16 cellular contexts compared by ENCODE assay signal in genomic region chr13:98775844-98776598, GRCh38. TPM values are rescaled to one million over a fixed set of nuclear protein-coding genes. Genes with fewer than 3 reads are reported as not detected.
A peak's percentile ranks its signal among the peaks of the same experiment; 100 is the strongest.
DNase-seq lines count a peak whose midpoint lies in the region; FAIRE-seq and TF ChIP-seq lines count a peak whose summit lies in the region.
"Had no signal": no experiment of that assay in that cellular context is flagged by ENCODE, and none has a peak within 500 bp of the region (broad histone marks: within the 10 kb centered on the region; RNA-seq: fewer than 3 reads in every experiment).

No MANE protein-coding gene starts in this region.

- H3K4me2 ChIP-seq in osteoblast (ENCODE audit: insufficient read depth, low read length) = peak overlapping the region; percentile 43

- no peak overlapping the region for H3K27ac Mint-ChIP-seq in glutamatergic neuron (ENCODE audit: unreplicated experiment)
- H3K27ac Mint-ChIP-seq in activated CD4-positive, alpha-beta memory T cell treated with anti-CD3 and anti-CD28 coated beads, Interleukin-2, amount 10 ng/mL, durations not matched to agents 7 days and 5 days = no peak overlapping the region
- H3K27ac Mint-ChIP-seq: activated T-cell treated with anti-CD3 and anti-CD28 coated beads, Interleukin-2, amount 50 U/mL, for 24 hours; CD8-positive, alpha-beta T cell; stimulated activated memory B cell treated with anti-CD40 and anti-IgM and Interleukin-4, amounts not matched to agents 10 μg/mL and 1 μg/mL and 100 μg/mL, for 72 hours had no signal

- no peaks in the 10 kb centered on the region for H3K9me3 Mint-ChIP-seq in glutamatergic neuron (ENCODE audit: unreplicated experiment)
- peaks cover 7% of the 10 kb centered on the region for H3K9me3 Mint-ChIP-seq in activated CD4-positive, alpha-beta memory T cell treated with anti-CD3 and anti-CD28 coated beads, Interleukin-2, amount 10 ng/mL, durations not matched to agents 7 days and 5 days
- H3K9me3 Mint-ChIP-seq: activated T-cell treated with anti-CD3 and anti-CD28 coated beads, Interleukin-2, amount 50 U/mL, for 24 hours; CD8-positive, alpha-beta T cell had no signal

- DNase-seq in GM04504 (ENCODE audit: low read depth) (peak; percentile 51), RCC 7860 (ENCODE audit: low spot score) (peak; percentile 79), epithelial cell of prostate (ENCODE audit: low read depth, low spot score) (peak; percentile 50), osteoblast (ENCODE audit: insufficient read length, low spot score, missing footprints) (peak; percentile 97), glutamatergic neuron (no peak), WERI-Rb-1 (no peak), middle frontal gyrus (ENCODE audit: extremely low spot score, low spot score) (no peak)
- no peak for DNase-seq in activated CD4-positive, alpha-beta memory T cell treated with anti-CD3 and anti-CD28 coated beads, Interleukin-2, amount 10 ng/mL, durations not matched to agents 7 days and 5 days
- DNase-seq: activated T-cell treated with anti-CD3 and anti-CD28 coated beads, Interleukin-2, amount 50 U/mL, for 24 hours; CD8-positive, alpha-beta T cell; GOT3; KG1; nucleus accumbens had no signal

- H3K79me2 ChIP-seq in osteoblast (ENCODE audit: insufficient read depth, low read length) = no peaks in the 10 kb centered on the region

- H4K20me1 ChIP-seq in osteoblast (ENCODE audit: insufficient read depth, low read length) = no peaks in the 10 kb centered on the region

- CTCF ChIA-PET in activated CD4-positive, alpha-beta memory T cell treated with anti-CD3 and anti-CD28 coated beads, Interleukin-2, amount 10 ng/mL, durations not matched to agents 7 days and 5 days (lab: Charles Lee) = no interaction called here

- H3K27ac ChIP-seq in epithelial cell of prostate = no peak overlapping the region
- no peak overlapping the region for H3K27ac ChIP-seq in osteoblast (ENCODE audit: low read depth, low read length)
- no peak overlapping the region for H3K27ac ChIP-seq in WERI-Rb-1
- H3K27ac ChIP-seq: cardiac muscle cell, VCaP had no signal

- H3K36me3 ChIP-seq in osteoblast (ENCODE audit: insufficient read depth, low read length) = no peaks in the 10 kb centered on the region
- H3K36me3 ChIP-seq in WERI-Rb-1 = no peaks in the 10 kb centered on the region
- H3K36me3 ChIP-seq: cardiac muscle cell had no signal

- H3K36me3 Mint-ChIP-seq in glutamatergic neuron (ENCODE audit: unreplicated experiment) = peaks cover 5% of the 10 kb centered on the region
- peaks cover 5% of the 10 kb centered on the region for H3K36me3 Mint-ChIP-seq in activated CD4-positive, alpha-beta memory T cell treated with anti-CD3 and anti-CD28 coated beads, Interleukin-2, amount 10 ng/mL, durations not matched to agents 7 days and 5 days (ENCODE audit: low read depth)
- H3K36me3 Mint-ChIP-seq: CD8-positive, alpha-beta T cell; stimulated activated memory B cell treated with anti-CD40 and anti-IgM and Interleukin-4, amounts not matched to agents 10 μg/mL and 1 μg/mL and 100 μg/mL, for 72 hours had no signal

- no peaks in the 10 kb centered on the region for H3K4me1 Mint-ChIP-seq in glutamatergic neuron (ENCODE audit: low read depth, unreplicated experiment)
- no peaks in the 10 kb centered on the region for H3K4me1 Mint-ChIP-seq in activated CD4-positive, alpha-beta memory T cell treated with anti-CD3 and anti-CD28 coated beads, Interleukin-2, amount 10 ng/mL, durations not matched to agents 7 days and 5 days
- H3K4me1 Mint-ChIP-seq: stimulated activated memory B cell treated with anti-CD40 and anti-IgM and Interleukin-4, amounts not matched to agents 10 μg/mL and 1 μg/mL and 100 μg/mL, for 72 hours had no signal

- H3K4me3 ChIP-seq in osteoblast (ENCODE audit: insufficient read depth, low read length) (no peak overlapping the region), WERI-Rb-1 (ENCODE audit: low read depth, low read length) (no peak overlapping the region)
- H3K4me3 ChIP-seq: cardiac muscle cell had no signal

- H3K4me1 ChIP-seq in osteoblast (ENCODE audit: insufficient read depth, low read length) = no peaks in the 10 kb centered on the region

- H2AFZ ChIP-seq in osteoblast (ENCODE audit: low read length) = no peak overlapping the region

- peak; percentile 46 for FAIRE-seq in RCC 7860 (lab: Jason Lieb, UNC)

- H3K27me3 ChIP-seq in osteoblast (ENCODE audit: insufficient read depth, low read length) = peaks cover 6% of the 10 kb centered on the region
- H3K27me3 ChIP-seq in WERI-Rb-1 (ENCODE audit: insufficient read depth, low read depth, severe bottlenecking) = no peaks in the 10 kb centered on the region
- H3K27me3 ChIP-seq: cardiac muscle cell had no signal

- H3K27me3 Mint-ChIP-seq in glutamatergic neuron (ENCODE audit: unreplicated experiment) = peaks cover 2% of the 10 kb centered on the region
- peaks cover 10% of the 10 kb centered on the region for H3K27me3 Mint-ChIP-seq in activated CD4-positive, alpha-beta memory T cell treated with anti-CD3 and anti-CD28 coated beads, Interleukin-2, amount 10 ng/mL, durations not matched to agents 7 days and 5 days

- TF ChIP-seq CTCF in osteoblast (IDR thresholded peaks at IDR 0.05; ENCODE audit: extremely low read depth, low read depth, low read length) (no peak), glutamatergic neuron (IDR thresholded peaks at IDR 0.05; ENCODE audit: partially characterized antibody, unreplicated experiment) (no peak), WERI-Rb-1 (IDR thresholded peaks at IDR 0.05; ENCODE audit: low read depth, low read length) (no peak)

- H3K4me3 Mint-ChIP-seq in glutamatergic neuron (ENCODE audit: unreplicated experiment) = no peak overlapping the region
- H3K4me3 Mint-ChIP-seq in activated CD4-positive, alpha-beta memory T cell treated with anti-CD3 and anti-CD28 coated beads, Interleukin-2, amount 10 ng/mL, durations not matched to agents 7 days and 5 days = no peak overlapping the region
- H3K4me3 Mint-ChIP-seq: activated T-cell treated with anti-CD3 and anti-CD28 coated beads, Interleukin-2, amount 50 U/mL, for 24 hours; CD8-positive, alpha-beta T cell; stimulated activated memory B cell treated with anti-CD40 and anti-IgM and Interleukin-4, amounts not matched to agents 10 μg/mL and 1 μg/mL and 100 μg/mL, for 72 hours had no signal

- no peaks in the 10 kb centered on the region for H3K9me3 ChIP-seq in osteoblast (ENCODE audit: low read depth, low read length)
- H3K9me3 ChIP-seq in WERI-Rb-1 (ENCODE audit: severe bottlenecking) = no peaks in the 10 kb centered on the region

- POLR2A ChIA-PET in activated CD4-positive, alpha-beta memory T cell treated with anti-CD3 and anti-CD28 coated beads, Interleukin-2, amount 10 ng/mL, durations not matched to agents 7 days and 5 days (lab: Charles Lee) = no interaction called here

RNA-seq across cellular contexts. Expression of gene SLC15A1, which starts 23.5 kb away (rescaled TPM):
- total RNA-seq in osteoblast = not detected in 2 replicates
- total RNA-seq in glutamatergic neuron (ENCODE audit: unreplicated experiment) = not detected
- not detected for total RNA-seq in activated CD4-positive, alpha-beta memory T cell treated with anti-CD3 and anti-CD28 coated beads, Interleukin-2, amount 10 ng/mL, durations not matched to agents 7 days and 5 days
- total RNA-seq: cardiac muscle cell; CD8-positive, alpha-beta T cell had no signal

Comparison
In these comparisons a context has a peak if more than half of its experiments do, and no peak if none do; other contexts are left out.
1. DNase-seq: peak in GM04504 (single experiment), RCC 7860 (single experiment), epithelial cell of prostate (single experiment) and osteoblast (single experiment); none in glutamatergic neuron (single experiment), WERI-Rb-1 (single experiment), activated CD4-positive, alpha-beta memory T cell treated with anti-CD3 and anti-CD28 coated beads, Interleukin-2, amount 10 ng/mL, durations not matched to agents 7 days and 5 days (single experiment) and middle frontal gyrus (single experiment).